13 cellular contexts compared by ENCODE assay signal in the genomic region with DNA sequence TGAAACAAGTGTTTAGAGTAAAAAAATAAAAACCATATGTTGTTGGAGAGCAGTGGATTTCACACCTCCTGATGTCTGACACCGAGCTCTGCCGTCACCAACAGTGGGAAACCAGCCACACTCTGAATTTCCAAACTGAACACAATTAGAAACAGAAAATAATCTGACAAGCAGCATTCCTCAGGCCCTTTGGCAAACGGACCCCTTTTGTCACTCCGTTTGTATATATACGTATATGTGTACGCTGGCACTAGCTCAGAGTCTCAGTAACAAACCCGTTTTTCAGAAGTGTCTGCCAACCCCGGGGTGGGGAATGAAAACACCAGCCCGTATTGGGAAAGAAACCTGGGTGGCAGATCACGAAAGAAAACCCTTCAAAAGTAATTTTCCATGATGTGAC. TPM values are rescaled to one million over a fixed set of nuclear protein-coding genes. Genes with fewer than 3 reads are reported as not detected.
DNase-seq lines count a peak whose midpoint lies in the region; ATAC-seq and TF ChIP-seq lines count a peak whose summit lies in the region.
"Had no signal": no experiment of that assay in that cellular context is flagged by ENCODE, and none has a peak within 500 bp of the region (broad histone marks: within the 10 kb centered on the region; RNA-seq: fewer than 3 reads in every experiment).

No MANE protein-coding gene starts in this region.

- H3K27me3 ChIP-seq in hepatocyte: no peaks in the 10 kb centered on the region
- no peaks in the 10 kb centered on the region for H3K27me3 ChIP-seq in thymus (ENCODE audit: control insufficient read depth, insufficient read depth)
- no peaks in the 10 kb centered on the region; the same call in 1 of the 2 replicates for H3K27me3 ChIP-seq in SK-N-SH (ENCODE audit: insufficient read depth)

- intact Hi-C loops in CD14-positive monocyte (cut with micrococcal nuclease): no loop called here

- TF ChIP-seq EP300 in SK-N-SH (IDR thresholded peaks at IDR 0.05; ENCODE audit: borderline replicate concordance in 1 of 2, low read depth in 1 of 2, low read length in 1 of 2): no peak

- H3K4me1 ChIP-seq in hepatocyte (ENCODE audit: insufficient read depth): peaks cover 23% of the 10 kb centered on the region
- no peaks in the 10 kb centered on the region for H3K4me1 ChIP-seq in thymus (ENCODE audit: control insufficient read depth, insufficient read depth, low read length)
- H3K4me1 ChIP-seq in SK-N-SH (ENCODE audit: control insufficient read depth in 1 of 2, insufficient read depth in 2 of 2, low read depth in 1 of 2, low read length in 1 of 2): peaks cover 0 to 6% of the 10 kb centered on the region in 2 experiments; a peak in 1 of 4 replicates

- H3K4me3 ChIP-seq in LNCaP clone FGC (ENCODE audit: low read depth, low read length) (peak overlapping the region; percentile 41), choroid plexus epithelial cell (ENCODE audit: low read depth, low read length) (no peak overlapping the region), hepatocyte (no peak overlapping the region), thymus (ENCODE audit: low read length) (no peak overlapping the region), SK-N-SH (ENCODE audit: low read depth in 2 of 2, low read length in 1 of 2) (no peak overlapping the region)

- H3K36me3 Mint-ChIP-seq in CD14-positive monocyte: no peaks in the 10 kb centered on the region

- H3K36me3 ChIP-seq in hepatocyte (replicated peaks; ENCODE audit: insufficient read depth, low read depth): no peaks in the 10 kb centered on the region
- no peaks in the 10 kb centered on the region for H3K36me3 ChIP-seq in thymus (ENCODE audit: control insufficient read depth, insufficient read depth)
- H3K36me3 ChIP-seq in SK-N-SH (replicated peaks in 1 of 2; ENCODE audit: control insufficient read depth in 1 of 2, insufficient read depth in 2 of 2, low read length in 1 of 2): no peaks in the 10 kb centered on the region

- H3K9me3 ChIP-seq in hepatocyte (ENCODE audit: low read depth) (no peaks in the 10 kb centered on the region), thymus (ENCODE audit: control insufficient read depth) (no peaks in the 10 kb centered on the region), SK-N-SH (no peaks in the 10 kb centered on the region)

- H3K9me2 ChIP-seq in hepatocyte (replicated peaks; ENCODE audit: insufficient read depth): no peaks in the 10 kb centered on the region
- H3K9me2 ChIP-seq in SK-N-SH: no peaks in the 10 kb centered on the region

- no peak for TF ChIP-seq CTCF in LNCaP clone FGC (IDR thresholded peaks at IDR 0.05; ENCODE audit: control insufficient read depth, extremely low read depth, insufficient read depth)
- no peak for TF ChIP-seq CTCF in choroid plexus epithelial cell (conservative IDR thresholded peaks at IDR 0.05; ENCODE audit: low read depth, low read length)
- no peak for TF ChIP-seq CTCF in hepatocyte (IDR thresholded peaks at IDR 0.05; ENCODE audit: poor library complexity)
- no peak for TF ChIP-seq CTCF in CD14-positive monocyte (IDR thresholded peaks at IDR 0.05)
- no peak for TF ChIP-seq CTCF in SK-N-SH (IDR thresholded peaks at IDR 0.05)

- H3F3A ChIP-seq in SK-N-SH (replicated peaks; ENCODE audit: insufficient read depth): no peaks in the 10 kb centered on the region

- ATAC-seq in HG02759 (IDR thresholded peaks at IDR 0.05; ENCODE audit: unreplicated experiment): no peak
- ATAC-seq: activated CD4-positive, alpha-beta T cell treated with anti-CD3 and anti-CD28 coated beads for 36 hours; stimulated activated naive CD8-positive, alpha-beta T cell treated with anti-CD3 and anti-CD28 coated beads, Interleukin-15, Interleukin-2, amounts not matched to agents 100 U/mL and 50 U/mL, for 24 hours had no signal

- POLR2A ChIA-PET in SK-N-SH (lab: Yijun Ruan, JAX): interaction anchor here (0.6 kb wide), 1 partner anchor 69 kb away, joined by 4 read pairs; no protein-coding TSS in a partner anchor

- no peaks in the 10 kb centered on the region for H3K79me2 ChIP-seq in hepatocyte
- H3K79me2 ChIP-seq in SK-N-SH (ENCODE audit: insufficient read depth): no peaks in the 10 kb centered on the region

- TF ChIP-seq RAD21 in SK-N-SH (IDR thresholded peaks at IDR 0.05; ENCODE audit: low read length): no peak

- no peak overlapping the region for H3K4me3 Mint-ChIP-seq in CD14-positive monocyte
- H3K4me3 Mint-ChIP-seq: activated CD4-positive, alpha-beta T cell treated with anti-CD3 and anti-CD28 coated beads for 36 hours had no signal

- H3K4me1 Mint-ChIP-seq in CD14-positive monocyte: no peaks in the 10 kb centered on the region
- H3K4me1 Mint-ChIP-seq: activated CD4-positive, alpha-beta T cell treated with anti-CD3 and anti-CD28 coated beads for 36 hours had no signal

- peaks cover 17 to 20% (median 19%) of the 10 kb centered on the region in 3 donors for H3K27me3 Mint-ChIP-seq in CD14-positive monocyte (ENCODE audit: low read depth in 3 of 3)

- DNase-seq in LNCaP clone FGC (ENCODE audit: low read depth) (peak; percentile 82), choroid plexus epithelial cell (ENCODE audit: low read depth) (peak; percentile 38), hepatocyte (ENCODE audit: low spot score) (peak; percentile 61), C1 segment of cervical spinal cord (lab: John Stamatoyannopoulos, UW) (no peak), CD14-positive monocyte (ENCODE audit: low spot score) (no peak), SK-N-SH (no peak)
- DNase-seq: activated CD4-positive, alpha-beta T cell treated with anti-CD3 and anti-CD28 coated beads for 36 hours; KBM-7; NCI-H187; retina; stimulated activated naive CD8-positive, alpha-beta T cell treated with anti-CD3 and anti-CD28 coated beads, Interleukin-15, Interleukin-2, amounts not matched to agents 100 U/mL and 50 U/mL, for 24 hours had no signal

- no peak overlapping the region for H3K9ac ChIP-seq in SK-N-SH

- no peaks in the 10 kb centered on the region for H4K20me1 ChIP-seq in hepatocyte (ENCODE audit: insufficient read depth, poor library complexity, severe bottlenecking)
- H4K20me1 ChIP-seq in SK-N-SH (ENCODE audit: insufficient read depth): no peaks in the 10 kb centered on the region

- peaks cover 0 to 2% (median 0%) of the 10 kb centered on the region in 7 donors for H3K9me3 Mint-ChIP-seq in CD14-positive monocyte

- H3K27ac ChIP-seq in hepatocyte (peak overlapping the region; percentile 97), thymus (ENCODE audit: low read depth) (peak overlapping the region; percentile 54), SK-N-SH (ENCODE audit: low read depth in 2 of 2, low read length in 1 of 2) (no peak overlapping the region)

- CTCF ChIA-PET in SK-N-SH (lab: Yijun Ruan, JAX): no interaction called here

- WGBS in hepatocyte (ENCODE audit: low lambda C conversion rate, missing lambda C conversion rate): 60% methylated on average over 10 of the region's 10 CpGs
- 82% methylated on average over 10 of the region's 10 CpGs for WGBS in thymus
- 52% methylated on average over 10 of the region's 10 CpGs for WGBS in SK-N-SH (ENCODE audit: low lambda C conversion rate)

- H2AFZ ChIP-seq in hepatocyte (no peak overlapping the region), SK-N-SH (ENCODE audit: low read depth) (no peak overlapping the region)

- no peak overlapping the region for H3K27ac Mint-ChIP-seq in CD14-positive monocyte
- H3K27ac Mint-ChIP-seq: activated CD4-positive, alpha-beta T cell treated with anti-CD3 and anti-CD28 coated beads for 36 hours had no signal

- H3K4me2 ChIP-seq in hepatocyte (peak overlapping the region; percentile 64), SK-N-SH (no peak overlapping the region)

TF ChIP-seq in SK-N-SH, 30 proteins besides CTCF, POLR2A, EP300 and RAD21:
- TF ChIP-seq, protein P1, sequence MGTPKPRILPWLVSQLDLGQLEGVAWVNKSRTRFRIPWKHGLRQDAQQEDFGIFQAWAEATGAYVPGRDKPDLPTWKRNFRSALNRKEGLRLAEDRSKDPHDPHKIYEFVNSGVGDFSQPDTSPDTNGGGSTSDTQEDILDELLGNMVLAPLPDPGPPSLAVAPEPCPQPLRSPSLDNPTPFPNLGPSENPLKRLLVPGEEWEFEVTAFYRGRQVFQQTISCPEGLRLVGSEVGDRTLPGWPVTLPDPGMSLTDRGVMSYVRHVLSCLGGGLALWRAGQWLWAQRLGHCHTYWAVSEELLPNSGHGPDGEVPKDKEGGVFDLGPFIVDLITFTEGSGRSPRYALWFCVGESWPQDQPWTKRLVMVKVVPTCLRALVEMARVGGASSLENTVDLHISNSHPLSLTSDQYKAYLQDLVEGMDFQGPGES (IDR thresholded peaks at IDR 0.05; ENCODE audit: low read depth, low read length): no peak
- no peak for TF ChIP-seq FOXJ3 (CRISPR knock-in tag; IDR thresholded peaks at IDR 0.05)
- no peak for TF ChIP-seq RCOR1 (IDR thresholded peaks at IDR 0.05; ENCODE audit: low read length)
- TF ChIP-seq, protein P2, sequence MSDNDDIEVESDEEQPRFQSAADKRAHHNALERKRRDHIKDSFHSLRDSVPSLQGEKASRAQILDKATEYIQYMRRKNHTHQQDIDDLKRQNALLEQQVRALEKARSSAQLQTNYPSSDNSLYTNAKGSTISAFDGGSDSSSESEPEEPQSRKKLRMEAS (IDR thresholded peaks at IDR 0.05; ENCODE audit: low read depth): no peak
- TF ChIP-seq POLR2AphosphoS5 (IDR thresholded peaks at IDR 0.05; ENCODE audit: low read depth, low read length): no peak

RNA-seq across cellular contexts. Expression of a gene that starts 32.5 kb away (rescaled TPM):
- 20.0 and 24.1 TPM in 2 replicates for total RNA-seq in hepatocyte
- polyA plus RNA-seq in hepatocyte (34.6 and 35.7 TPM in 2 replicates), thymus (57.3 TPM), CD14-positive monocyte (not detected), SK-N-SH (2012; rRNA removed) (5.3 and 8.8 TPM in 2 replicates)
- 7.0 and 7.9 TPM in 2 replicates for polyA plus RNA-seq in SK-N-SH (2012; cell fraction: cytosol; rRNA removed)
- polyA plus RNA-seq in SK-N-SH (2012; cell fraction: nucleus; rRNA removed): 25.6 and 29.7 TPM in 2 replicates
- total RNA-seq: activated CD4-positive, alpha-beta T cell treated with anti-CD3 and anti-CD28 coated beads for 36 hours had no signal

RNA-seq across cellular contexts. Expression of a gene that starts 46.4 kb away (rescaled TPM):
- 57.9 and 67.6 TPM in 2 replicates for total RNA-seq in hepatocyte
- 44.5 and 51.0 TPM in 2 replicates for polyA plus RNA-seq in hepatocyte
- polyA plus RNA-seq in thymus: 131 TPM
- polyA plus RNA-seq in CD14-positive monocyte: 10 to 100 TPM; 34.6 to 38.1 TPM
- 28.5 and 35.6 TPM in 2 replicates for polyA plus RNA-seq in SK-N-SH (2012; rRNA removed)
- 29.9 and 31.8 TPM in 2 replicates for polyA plus RNA-seq in SK-N-SH (2012; cell fraction: cytosol; rRNA removed)
- polyA plus RNA-seq in SK-N-SH (2012; cell fraction: nucleus; rRNA removed): 96.2 and 102 TPM in 2 replicates

Comparison
In these comparisons a context has a peak if more than half of its experiments do, and no peak if none do; other contexts are left out.
1. DNase-seq: peak in LNCaP clone FGC (single experiment), choroid plexus epithelial cell (single experiment) and hepatocyte (single experiment); none in C1 segment of cervical spinal cord (0 of 14), CD14-positive monocyte (single experiment) and SK-N-SH (single experiment).
2. H3K27ac ChIP-seq: peak in hepatocyte (single experiment) and thymus (single experiment); none in SK-N-SH (0 of 2).